In genomic region chr13:19560672-19561071, GRCh38 we compare ENCODE assay signal across 6 cellular contexts. TPM values are rescaled to one million over a fixed set of nuclear protein-coding genes. Genes with fewer than 3 reads are reported as not detected.
"Had no signal": no experiment of that assay in that cellular context is flagged by ENCODE, and none has a peak within 500 bp of the region (broad histone marks: within the 10 kb centered on the region; RNA-seq: fewer than 3 reads in every experiment).

No MANE protein-coding gene starts in this region.

RNA-seq across cellular contexts. Expression of gene TPTE2, which starts 0.7 kb away (rescaled TPM):
- total RNA-seq: GM23248, GM23338, H1, H4, H7, H9 had no signal
- polyA plus RNA-seq: GM23248, GM23338, H1 had no signal
